ENCODE assay signal across 9 cellular contexts in genomic region chr12:90959538-90960139, GRCh38. TPM values are rescaled to one million over a fixed set of nuclear protein-coding genes. Genes with fewer than 3 reads are reported as not detected.
DNase-seq lines count a peak whose midpoint lies in the region; ATAC-seq and TF ChIP-seq lines count a peak whose summit lies in the region.
"Had no signal": no experiment of that assay in that cellular context is flagged by ENCODE, and none has a peak within 500 bp of the region (broad histone marks: within the 10 kb centered on the region; RNA-seq: fewer than 3 reads in every experiment).

No MANE protein-coding gene starts in this region.

- no peaks in the 10 kb centered on the region for H3K36me3 ChIP-seq in NT2/D1 (ENCODE audit: insufficient read depth, insufficient read length, low read length)
- no peaks in the 10 kb centered on the region for H3K36me3 ChIP-seq in colonic mucosa
- H3K36me3 ChIP-seq: BLaER1 treated with 17β-estradiol and CSF1 and Interleukin-3, amounts not matched to agents 10 nM and 100 nM had no signal

- intact Hi-C loops in colonic mucosa (cut with DNase I) = no loop called here

- peak; percentile 69 for ATAC-seq in HG03469 (IDR thresholded peaks at IDR 0.05; ENCODE audit: unreplicated experiment)

- H3K27ac ChIP-seq in colonic mucosa = no peak overlapping the region
- H3K27ac ChIP-seq: BLaER1 treated with 17β-estradiol and CSF1 and Interleukin-3, amounts not matched to agents 10 nM and 100 nM had no signal

- H3K9ac ChIP-seq in NT2/D1 (ENCODE audit: insufficient read length, low read depth) = no peak overlapping the region
- H3K9ac ChIP-seq in colonic mucosa (ENCODE audit: low read depth in 2 of 2, low read length in 2 of 2) = no peak overlapping the region
- H3K9ac ChIP-seq: BLaER1 treated with 17β-estradiol and CSF1 and Interleukin-3, amounts not matched to agents 10 nM and 100 nM had no signal

- DNase-seq in NCI-H1436 (lab: John Stamatoyannopoulos, UW) = peak; percentile 2
- no peak for DNase-seq in NCI-H1436 treated with DMSO at 0.1 percent for 48 hours (lab: John Stamatoyannopoulos, UW)
- DNase-seq in GM20000 (ENCODE audit: low spot score) = peak; percentile 49
- peak; percentile 27 for DNase-seq in NT2/D1 (ENCODE audit: low read depth, low spot score)
- no peak for DNase-seq in colonic mucosa
- peak; percentile 73 for DNase-seq in medulla oblongata (ENCODE audit: extremely low spot score)
- no peak for DNase-seq in GM19238 (ENCODE audit: insufficient read length, low spot score)

- H3K4me1 ChIP-seq in NT2/D1 (ENCODE audit: insufficient read depth, insufficient read length) (no peaks in the 10 kb centered on the region), colonic mucosa (no peaks in the 10 kb centered on the region)
- H3K4me1 ChIP-seq: BLaER1 treated with 17β-estradiol and CSF1 and Interleukin-3, amounts not matched to agents 10 nM and 100 nM had no signal

- TF ChIP-seq CTCF in GM20000 (IDR thresholded peaks at IDR 0.05; ENCODE audit: extremely low read depth, missing control alignments) (peak; percentile 66), colonic mucosa (IDR thresholded peaks at IDR 0.05) (peak; percentile 61)

- H3K27me3 ChIP-seq in NT2/D1 (ENCODE audit: insufficient read depth, insufficient read length) = no peaks in the 10 kb centered on the region
- no peaks in the 10 kb centered on the region for H3K27me3 ChIP-seq in colonic mucosa
- H3K27me3 ChIP-seq: BLaER1 treated with 17β-estradiol and CSF1 and Interleukin-3, amounts not matched to agents 10 nM and 100 nM had no signal

- H3K4me3 ChIP-seq in NT2/D1 (ENCODE audit: insufficient read length, low read depth) = no peak overlapping the region
- H3K4me3 ChIP-seq in colonic mucosa = no peak overlapping the region
- H3K4me3 ChIP-seq: BLaER1 treated with 17β-estradiol and CSF1 and Interleukin-3, amounts not matched to agents 10 nM and 100 nM had no signal

- H3K9me3 ChIP-seq in NT2/D1 (ENCODE audit: insufficient read depth, low read length) = peaks cover 5% of the 10 kb centered on the region; the same call in 1 of the 2 replicates
- no peaks in the 10 kb centered on the region for H3K9me3 ChIP-seq in colonic mucosa

RNA-seq across cellular contexts. Expression of gene CCER1, which starts 4.7 kb away (rescaled TPM):
- total RNA-seq in colonic mucosa = not detected

RNA-seq across cellular contexts. Expression of gene EPYC, which starts 45.1 kb away (rescaled TPM):
- total RNA-seq in colonic mucosa = not detected

Comparison
In these comparisons a context has a peak if more than half of its experiments do, and no peak if none do; other contexts are left out.
1. DNase-seq: peak in NCI-H1436 (single experiment), GM20000 (single experiment), NT2/D1 (single experiment) and medulla oblongata (single experiment); none in NCI-H1436 treated with DMSO at 0.1 percent for 48 hours (single experiment), colonic mucosa (single experiment) and GM19238 (single experiment).